ENCODE assay signal across 8 cellular contexts in the genomic region with DNA sequence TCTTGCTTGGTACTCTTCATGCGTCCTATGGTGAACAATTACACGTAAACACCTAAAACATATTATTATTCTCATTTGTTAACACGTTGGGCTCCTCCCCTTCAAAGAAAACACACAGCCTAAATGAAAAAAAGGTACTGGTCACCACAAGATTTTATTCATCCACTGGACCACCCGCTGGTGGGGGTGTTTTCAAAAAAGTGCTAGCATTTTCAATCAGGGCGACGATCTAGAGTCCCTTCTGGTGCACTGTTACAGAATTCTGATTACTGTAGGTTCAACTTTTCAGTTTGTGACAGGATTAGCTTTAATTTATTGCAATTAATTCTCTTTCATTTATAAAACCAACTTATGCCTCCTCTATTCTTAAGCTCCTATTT. TPM values are rescaled to one million over a fixed set of nuclear protein-coding genes. Genes with fewer than 3 reads are reported as not detected.
DNase-seq lines count a peak whose midpoint lies in the region; ATAC-seq and TF ChIP-seq lines count a peak whose summit lies in the region.

No MANE protein-coding gene starts in this region.

- peak overlapping the region; percentile 99 for H3K4me3 Mint-ChIP-seq in CD4-positive, alpha-beta T cell

- peak; percentile 3 for ATAC-seq in CD4-positive, alpha-beta T cell (ENCODE audit: poor library complexity)
- ATAC-seq in GM21447 (IDR thresholded peaks at IDR 0.05; ENCODE audit: unreplicated experiment) (peak; percentile 11), body of pancreas (no peak), lower lobe of right lung (peak in 1 of 2 donors; percentile 3), upper lobe of left lung (ENCODE audit: low FRiP score in 2 of 2) (peak; percentile 13 to 16)

- intact Hi-C loops in CD4-positive, alpha-beta T cell (cut with DNase I, micrococcal nuclease) = loop anchor here (1.0 to 10.0 kb wide), 8 partner anchors 59 to 1742 kb away; partner anchors contain the start of genes BORCS5 (in 1 of the 2), GABARAPL1 (in 1 of the 2), MANSC1 (in 1 of the 2) and STYK1 (in 1 of the 2)
- intact Hi-C loops in body of pancreas (cut with DNase I) = no loop called here
- intact Hi-C loops in lower lobe of right lung (cut with DNase I) = no loop called here

- TF ChIP-seq EP300 in upper lobe of left lung (IDR thresholded peaks at IDR 0.05) = no peak

- H3K27me3 ChIP-seq in CD4-positive, alpha-beta T cell (ENCODE audit: control insufficient read depth, insufficient read depth, low read length) = no peaks in the 10 kb centered on the region
- H3K27me3 ChIP-seq in body of pancreas (no peaks in the 10 kb centered on the region), lower lobe of right lung (ENCODE audit: low read depth) (no peaks in the 10 kb centered on the region), upper lobe of left lung (no peaks in the 10 kb centered on the region)

- H3K27ac ChIP-seq in CD4-positive, alpha-beta T cell (ENCODE audit: low read depth, low read length) = peak overlapping the region; percentile 93
- H3K27ac ChIP-seq in body of pancreas (peak overlapping the region; percentile 65 to 86 (median 82)), lower lobe of right lung (peak overlapping the region; percentile 89), upper lobe of left lung (peak overlapping the region; percentile 85 to 94 (median 91))

- peak overlapping the region; percentile 45 to 77 for H3K4me3 ChIP-seq in body of pancreas
- H3K4me3 ChIP-seq in lower lobe of right lung = peak overlapping the region; percentile 76
- peak overlapping the region; percentile 69 to 94 (median 82) for H3K4me3 ChIP-seq in upper lobe of left lung

- H3K9me3 ChIP-seq in CD4-positive, alpha-beta T cell (ENCODE audit: control insufficient read depth, low read length) = no peaks in the 10 kb centered on the region
- no peaks in the 10 kb centered on the region for H3K9me3 ChIP-seq in body of pancreas
- H3K9me3 ChIP-seq in lower lobe of right lung = no peaks in the 10 kb centered on the region
- H3K9me3 ChIP-seq in upper lobe of left lung = no peaks in the 10 kb centered on the region

- POLR2A ChIA-PET in CD4-positive, alpha-beta T cell (lab: Charles Lee) = interaction anchor here (1.5 to 2.9 kb wide), 4 partner anchors 247 to 933 kb away, joined by 10 to 26 read pairs (median 21); partner anchors contain the start of genes GABARAPL1 and SMIM10L1

- peaks cover 52% of the 10 kb centered on the region for H3K36me3 Mint-ChIP-seq in CD4-positive, alpha-beta T cell (ENCODE audit: low read depth)

- WGBS in body of pancreas, 2 donors = 1 to 2% methylated on average over 6 of the region's 6 CpGs
- 0 to 1% methylated on average over 6 of the region's 6 CpGs for WGBS in upper lobe of left lung, 2 donors

- peaks cover 13% of the 10 kb centered on the region for H3K27me3 Mint-ChIP-seq in CD4-positive, alpha-beta T cell

- H3K27ac Mint-ChIP-seq in CD4-positive, alpha-beta T cell = peak overlapping the region; percentile 99

- peak in 1 of 10 experiments; percentile 21 for DNase-seq in CD4-positive, alpha-beta T cell
- DNase-seq in LHCN-M2 (ENCODE audit: low read depth) (peak; percentile 16), body of pancreas (peak in 1 of 4 donors; percentile 7), lower lobe of right lung (no peak), upper lobe of left lung (no peak), SKM-1 (lab: John Stamatoyannopoulos, UW; ENCODE audit: unreplicated experiment) (no peak), EL (no peak)

- peaks cover 31% of the 10 kb centered on the region for H3K4me1 Mint-ChIP-seq in CD4-positive, alpha-beta T cell (ENCODE audit: low read depth)

- no peak for TF ChIP-seq CTCF in CD4-positive, alpha-beta T cell (IDR thresholded peaks at IDR 0.05)
- no peak for TF ChIP-seq CTCF in body of pancreas (IDR thresholded peaks at IDR 0.05)
- TF ChIP-seq CTCF in lower lobe of right lung (IDR thresholded peaks at IDR 0.05) = no peak
- no peak for TF ChIP-seq CTCF in upper lobe of left lung (IDR thresholded peaks at IDR 0.05)

- CTCF ChIA-PET in CD4-positive, alpha-beta T cell (lab: Charles Lee) = no interaction called here

- H3K36me3 ChIP-seq in body of pancreas (replicated peaks in 1 of 2; ENCODE audit: insufficient read depth in 1 of 2, low read depth in 2 of 2) (peaks cover 0 to 3% of the 10 kb centered on the region in 2 donors), lower lobe of right lung (peaks cover 22% of the 10 kb centered on the region), upper lobe of left lung (peaks cover 0 to 22% (median 8%) of the 10 kb centered on the region in 4 donors)

- peaks cover 15% of the 10 kb centered on the region for H3K4me1 ChIP-seq in body of pancreas
- peaks cover 11% of the 10 kb centered on the region for H3K4me1 ChIP-seq in lower lobe of right lung
- peaks cover 12 to 21% (median 14%) of the 10 kb centered on the region in 4 donors for H3K4me1 ChIP-seq in upper lobe of left lung

- TF ChIP-seq POLR2A in body of pancreas (IDR thresholded peaks at IDR 0.05) = no peak
- TF ChIP-seq POLR2A in upper lobe of left lung (IDR thresholded peaks at IDR 0.05) = no peak

- no peaks in the 10 kb centered on the region for H3K9me3 Mint-ChIP-seq in CD4-positive, alpha-beta T cell

RNA-seq across cellular contexts. Expression of gene MAGOHB, which starts 0.5 kb away (rescaled TPM):
- 1 to 10 TPM; 7.5 to 7.7 TPM for total RNA-seq in CD4-positive, alpha-beta T cell
- total RNA-seq in LHCN-M2 (2014; rRNA removed) = 34.2 and 47.0 TPM in 2 replicates
- polyA plus RNA-seq in LHCN-M2 (2012) = 46.8 TPM
- total RNA-seq in body of pancreas = 10 to 100 TPM; 16.9 to 17.5 TPM
- total RNA-seq in lower lobe of right lung = 19.7 TPM
- 10 to 100 TPM in 5 of 6 donors, 1 to 10 TPM in 1; 7.8 to 21.0 (median 13.7) TPM for total RNA-seq in upper lobe of left lung

Comparison
In these comparisons a context has a peak if more than half of its experiments do, and no peak if none do; other contexts are left out.
1. intact Hi-C loops: an anchor here in CD4-positive, alpha-beta T cell (1.0 to 10.0 kb wide); none called in body of pancreas and lower lobe of right lung.